Comparison of ENCODE assay signal across 29 cellular contexts in genomic region chr11:17397311-17398002, GRCh38. TPM values are rescaled to one million over a fixed set of nuclear protein-coding genes. Genes with fewer than 3 reads are reported as not detected.
"Had no signal": no experiment of that assay in that cellular context is flagged by ENCODE, and none has a peak within 500 bp of the region (broad histone marks: within the 10 kb centered on the region; RNA-seq: fewer than 3 reads in every experiment).

No MANE protein-coding gene starts in this region.

- ATAC-seq: activated CD4-positive, CD25-positive, alpha-beta regulatory T cell treated with anti-CD3 and anti-CD28 coated beads, Interleukin-2, amount 50 U/mL, for 24 hours; activated CD8-positive, alpha-beta memory T cell treated with anti-CD3 and anti-CD28 coated beads, Interleukin-2, amount 10 ng/mL, durations not matched to agents 7 days and 5 days; activated CD8-positive, alpha-beta T cell treated with anti-CD3 and anti-CD28 coated beads, Interleukin-2, amount 10 ng/mL, durations not matched to agents 7 days and 5 days; effector memory CD8-positive, alpha-beta T cell; foreskin keratinocyte; gastrocnemius medialis; heart left ventricle; T-cell had no signal

- H3K27me3 ChIP-seq: brain microvascular endothelial cell, foreskin keratinocyte, gastrocnemius medialis, heart left ventricle had no signal

- H3K36me3 ChIP-seq: brain microvascular endothelial cell, esophagus muscularis mucosa, gastrocnemius medialis, heart left ventricle had no signal

- H3K9me3 ChIP-seq: esophagus muscularis mucosa, gastrocnemius medialis, heart left ventricle had no signal

- DNase-seq: activated B cell treated with CpG ODN at 0.5 μM for 24 hours; activated CD4-positive, alpha-beta T cell treated with anti-CD3 and anti-CD28 coated beads for 48 hours; activated CD4-positive, alpha-beta T cell treated with anti-CD3 and anti-CD28 coated beads, Interleukin-2, amount 50 U/mL, for 1 hour; activated CD4-positive, alpha-beta T cell treated with anti-CD3 and anti-CD28 coated beads, Interleukin-2, amount 50 U/mL, for 48 hours; activated CD8-positive, alpha-beta memory T cell treated with anti-CD3 and anti-CD28 coated beads, Interleukin-2, amount 10 ng/mL, durations not matched to agents 7 days and 5 days; activated CD8-positive, alpha-beta memory T cell treated with anti-CD3 and anti-CD28 coated beads, Interleukin-2, amount 50 U/mL, for 4 hours; activated CD8-positive, alpha-beta T cell treated with anti-CD3 and anti-CD28 coated beads, Interleukin-2, amount 10 ng/mL, durations not matched to agents 7 days and 5 days; activated gamma-delta T cell treated with Interleukin-2 at 50 U/mL for 16 hours; activated naive CD4-positive, alpha-beta T cell treated with anti-CD3 and anti-CD28 coated beads, Interleukin-2, amount 50 U/mL, for 16 hours; activated naive CD4-positive, alpha-beta T cell treated with Interleukin-2 at 50 U/mL for 16 hours; activated T-cell treated with anti-CD3 and anti-CD28 coated beads, Interleukin-2, amount 50 U/mL, for 1 hour; activated T-cell treated with anti-CD3 and anti-CD28 coated beads, Interleukin-2, amount 50 U/mL, for 48 hours; amniotic stem cell; anterior cingulate cortex; brain microvascular endothelial cell; cortex of kidney; dermis blood vessel endothelial cell; effector CD4-positive, alpha-beta T cell; effector memory CD8-positive, alpha-beta T cell; erythroblast; foreskin keratinocyte; gastrocnemius medialis; glutamatergic neuron; heart left ventricle; T-cell; T1000; WERI-Rb-1 had no signal

- H3K4me3 ChIP-seq: esophagus muscularis mucosa, gastrocnemius medialis, heart left ventricle had no signal

- H3K4me1 ChIP-seq: esophagus muscularis mucosa, foreskin keratinocyte had no signal

- H3K27ac ChIP-seq: brain microvascular endothelial cell, esophagus muscularis mucosa, foreskin keratinocyte, gastrocnemius medialis, heart left ventricle, WERI-Rb-1 had no signal

RNA-seq across cellular contexts. Expression of gene KCNJ11, which starts 9.0 kb away (rescaled TPM):
- polyA plus RNA-seq: foreskin keratinocyte had no signal
